In the genomic region with DNA sequence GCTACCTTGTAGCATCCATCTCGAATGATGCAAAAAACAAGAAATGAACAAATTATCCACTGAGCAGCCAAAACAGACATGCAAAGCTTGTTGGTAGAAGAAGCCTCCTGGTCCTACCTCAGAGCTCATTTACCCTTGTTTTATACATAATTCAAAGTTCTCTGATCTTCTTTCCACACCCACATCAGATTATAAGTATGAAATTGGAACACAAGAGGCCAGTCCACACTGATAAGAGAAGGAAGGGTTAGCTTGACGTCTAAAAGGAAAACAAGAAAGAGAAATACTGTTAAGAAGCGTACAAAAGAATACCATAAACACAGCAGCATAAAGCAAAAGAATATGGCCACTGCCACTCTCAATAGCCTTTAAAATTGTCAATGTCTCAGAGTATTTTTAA, we compare ENCODE assay signal across 1 cellular context.
TF ChIP-seq lines count a peak whose summit lies in the region.

No MANE protein-coding gene starts in this region.

TF ChIP-seq in IMR-90, 13 proteins besides CTCF, POLR2A, EP300 and RAD21 (continued from another document):
- TF ChIP-seq ELK1 (IDR thresholded peaks at IDR 0.05; ENCODE audit: borderline replicate concordance, low read depth, low read length) (no peak), SMC3 (IDR thresholded peaks at IDR 0.05; ENCODE audit: low read depth, low read length) (no peak), MAZ (IDR thresholded peaks at IDR 0.05; ENCODE audit: borderline replicate concordance, low read depth, low read length) (no peak), RCOR1 (IDR thresholded peaks at IDR 0.05; ENCODE audit: insufficient replicate concordance, low read length) (no peak), BHLHE40 (IDR thresholded peaks at IDR 0.05; ENCODE audit: low read depth, low read length) (no peak), MAFK (IDR thresholded peaks at IDR 0.05; ENCODE audit: low read depth, low read length) (no peak)
